ENCODE assay signal across 9 cellular contexts in genomic region chr4:39353149-39353477, GRCh38. TPM values are rescaled to one million over a fixed set of nuclear protein-coding genes. Genes with fewer than 3 reads are reported as not detected.
A peak's percentile ranks its signal among the peaks of the same experiment; 100 is the strongest.
DNase-seq lines count a peak whose midpoint lies in the region; ATAC-seq, FAIRE-seq and TF ChIP-seq lines count a peak whose summit lies in the region.
"Not testable (repeated sequence)": the region's sequence is repeated elsewhere in the genome, so short reads cannot be mapped to it uniquely, and the experiment has no call there.
"Had no signal": no experiment of that assay in that cellular context is flagged by ENCODE, and none has a peak within 500 bp of the region (broad histone marks: within the 10 kb centered on the region; RNA-seq: fewer than 3 reads in every experiment).

No MANE protein-coding gene starts in this region.

- FAIRE-seq in astrocyte (lab: Jason Lieb, UNC) = not testable (repeated sequence)

- not testable (repeated sequence) for H3K36me3 ChIP-seq in CD8-positive, alpha-beta memory T cell (ENCODE audit: insufficient read depth, low read length); astrocyte (ENCODE audit: insufficient read depth, low read length)
- peaks cover 0 to 20% (median 4%) of the 10 kb centered on the region in 5 donors for H3K36me3 ChIP-seq in subcutaneous abdominal adipose tissue (ENCODE audit: control insufficient read depth in 5 of 5, insufficient read depth in 5 of 5, low read length in 5 of 5)

- ATAC-seq in GM21717 (IDR thresholded peaks at IDR 0.05; ENCODE audit: unreplicated experiment) (peak; percentile 14), Right ventricle myocardium inferior (peak; percentile 42)

- CTCF ChIA-PET in CD8-positive, alpha-beta memory T cell (lab: Charles Lee) = interaction anchor here (1.0 to 1.6 kb wide), 2 partner anchors 11 to 12 kb away, joined by 3 to 6 read pairs; no protein-coding TSS in a partner anchor

- peak overlapping the region; percentile 76 for H3K4me2 ChIP-seq in astrocyte (ENCODE audit: low read length)

- not testable (repeated sequence) for H2AFZ ChIP-seq in astrocyte (ENCODE audit: low read depth, low read length)

- H3K27ac ChIP-seq in CD8-positive, alpha-beta memory T cell (ENCODE audit: low read depth, low read length) = peak overlapping the region; percentile 87
- peak overlapping the region; percentile 53 for H3K27ac ChIP-seq in astrocyte (ENCODE audit: low read depth, low read length)
- peak overlapping the region; percentile 84 for H3K27ac ChIP-seq in subcutaneous abdominal adipose tissue (ENCODE audit: low read depth, low read length)

- H3K9ac ChIP-seq in astrocyte (ENCODE audit: low read length) (peak overlapping the region; percentile 62), subcutaneous abdominal adipose tissue (ENCODE audit: low read length in 5 of 5) (peak overlapping the region; percentile 58 to 97 (median 66))

- peaks cover 15 to 27% (median 20%) of the 10 kb centered on the region in 3 donors for H3K36me3 Mint-ChIP-seq in CD8-positive, alpha-beta memory T cell
- H3K36me3 Mint-ChIP-seq in IgD-negative memory B cell (peaks cover 17% of the 10 kb centered on the region), astrocyte (ENCODE audit: low read depth, unreplicated experiment) (peaks cover 17% of the 10 kb centered on the region), nephron (ENCODE audit: low read depth) (peaks cover 40% of the 10 kb centered on the region)
- peaks cover 56% of the 10 kb centered on the region for H3K36me3 Mint-ChIP-seq in activated CD4-positive, alpha-beta T cell treated with anti-CD3 and anti-CD28 coated beads, Interleukin-2, amount 10 ng/mL, durations not matched to agents 24 days and 14 days (ENCODE audit: low read depth)

- peak in 4 of 5 donors; percentile 9 to 62 (median 30) for DNase-seq in CD8-positive, alpha-beta memory T cell
- peak; percentile 79 for DNase-seq in activated CD4-positive, alpha-beta T cell treated with anti-CD3 and anti-CD28 coated beads, Interleukin-2, amount 10 ng/mL, durations not matched to agents 24 days and 14 days
- not testable (repeated sequence) for DNase-seq in astrocyte (ENCODE audit: low read depth); Right ventricle myocardium inferior (ENCODE audit: missing footprints)

- peaks cover 10% of the 10 kb centered on the region for H4K20me1 ChIP-seq in astrocyte (ENCODE audit: insufficient read depth, low read length)

- TF ChIP-seq CTCF in astrocyte (IDR thresholded peaks at IDR 0.05; ENCODE audit: insufficient read depth, low read depth, low read length); nephron (IDR thresholded peaks at IDR 0.05; ENCODE audit: unreplicated experiment in 3 of 3): not testable (repeated sequence)

- H3K27me3 Mint-ChIP-seq in CD8-positive, alpha-beta memory T cell; IgD-negative memory B cell; activated CD4-positive, alpha-beta T cell treated with anti-CD3 and anti-CD28 coated beads, Interleukin-2, amount 10 ng/mL, durations not matched to agents 24 days and 14 days; astrocyte (ENCODE audit: low read depth, unreplicated experiment); nephron (ENCODE audit: low read depth): not testable (repeated sequence)

- H3K4me1 Mint-ChIP-seq in CD8-positive, alpha-beta memory T cell = peaks cover 46 to 74% (median 71%) of the 10 kb centered on the region in 3 donors
- H3K4me1 Mint-ChIP-seq in IgD-negative memory B cell (peaks cover 28 to 42% (median 33%) of the 10 kb centered on the region in 3 donors), astrocyte (ENCODE audit: low read depth, unreplicated experiment) (peaks cover 21% of the 10 kb centered on the region), nephron (peaks cover 12% of the 10 kb centered on the region)
- H3K4me1 Mint-ChIP-seq in activated CD4-positive, alpha-beta T cell treated with anti-CD3 and anti-CD28 coated beads, Interleukin-2, amount 10 ng/mL, durations not matched to agents 24 days and 14 days = peaks cover 55% of the 10 kb centered on the region

- intact Hi-C loops in activated CD4-positive, alpha-beta T cell treated with anti-CD3 and anti-CD28 coated beads, Interleukin-2, amount 10 ng/mL, durations not matched to agents 24 days and 14 days (cut with micrococcal nuclease) = loop anchor here (1.0 to 10.0 kb wide), 12 partner anchors 11 to 1221 kb away; partner anchors contain the start of genes N4BP2, RHOH, SMIM14 and TMEM156
- intact Hi-C loops in Right ventricle myocardium inferior (cut with DNase I) = not testable (repeated sequence)

- H3K9me3 ChIP-seq in CD8-positive, alpha-beta memory T cell (ENCODE audit: low read length); astrocyte (ENCODE audit: insufficient read depth, low read depth, low read length); subcutaneous abdominal adipose tissue (ENCODE audit: control insufficient read depth in 5 of 5, low read length in 5 of 5): not testable (repeated sequence)

- peak overlapping the region; percentile 89 to 99 (median 97) for H3K27ac Mint-ChIP-seq in CD8-positive, alpha-beta memory T cell
- peak overlapping the region; percentile 88 to 97 (median 96) for H3K27ac Mint-ChIP-seq in IgD-negative memory B cell
- peak overlapping the region; percentile 92 for H3K27ac Mint-ChIP-seq in activated CD4-positive, alpha-beta T cell treated with anti-CD3 and anti-CD28 coated beads, Interleukin-2, amount 10 ng/mL, durations not matched to agents 24 days and 14 days
- peak overlapping the region; percentile 54 for H3K27ac Mint-ChIP-seq in astrocyte (ENCODE audit: unreplicated experiment)
- H3K27ac Mint-ChIP-seq in nephron = peak overlapping the region; percentile 84 to 92 (median 89)

- H3K27me3 ChIP-seq in CD8-positive, alpha-beta memory T cell (ENCODE audit: insufficient read depth, low read length, poor library complexity, severe bottlenecking); astrocyte (ENCODE audit: insufficient read depth, low read length); subcutaneous abdominal adipose tissue (ENCODE audit: control insufficient read depth in 5 of 5, insufficient read depth in 4 of 5, low read length in 5 of 5): not testable (repeated sequence)

- H3K9me3 Mint-ChIP-seq in CD8-positive, alpha-beta memory T cell; IgD-negative memory B cell; activated CD4-positive, alpha-beta T cell treated with anti-CD3 and anti-CD28 coated beads, Interleukin-2, amount 10 ng/mL, durations not matched to agents 24 days and 14 days; astrocyte (ENCODE audit: unreplicated experiment): not testable (repeated sequence)
- peaks cover 11% of the 10 kb centered on the region for H3K9me3 Mint-ChIP-seq in nephron

- peaks cover 38% of the 10 kb centered on the region for H3K4me1 ChIP-seq in CD8-positive, alpha-beta memory T cell (ENCODE audit: insufficient read depth, low read length)
- not testable (repeated sequence) for H3K4me1 ChIP-seq in astrocyte (ENCODE audit: insufficient read depth, low read length)
- H3K4me1 ChIP-seq in subcutaneous abdominal adipose tissue (ENCODE audit: control insufficient read depth in 5 of 5, insufficient read depth in 5 of 5, low read length in 5 of 5) = peaks cover 5 to 25% (median 18%) of the 10 kb centered on the region in 5 donors

- peak overlapping the region; percentile 69 to 89 (median 86) for H3K4me3 Mint-ChIP-seq in CD8-positive, alpha-beta memory T cell
- H3K4me3 Mint-ChIP-seq in IgD-negative memory B cell (peak overlapping the region; percentile 78 to 92 (median 90)), nephron (peak overlapping the region in 1 of 3 experiments; percentile 16)
- peak overlapping the region; percentile 78 for H3K4me3 Mint-ChIP-seq in activated CD4-positive, alpha-beta T cell treated with anti-CD3 and anti-CD28 coated beads, Interleukin-2, amount 10 ng/mL, durations not matched to agents 24 days and 14 days
- H3K4me3 Mint-ChIP-seq in astrocyte (ENCODE audit: unreplicated experiment) = not testable (repeated sequence)

- POLR2A ChIA-PET in CD8-positive, alpha-beta memory T cell (lab: Charles Lee) = interaction anchor here (1.0 to 2.2 kb wide), 2 partner anchors 13 to 105 kb away, joined by 4 to 5 read pairs; partner anchors contain the start of genes LIAS, RFC1 and RPL9

- H3K4me3 ChIP-seq in CD8-positive, alpha-beta memory T cell (ENCODE audit: low read length) = peak overlapping the region; percentile 70
- H3K4me3 ChIP-seq in astrocyte (ENCODE audit: insufficient read depth, low read depth, low read length) = peak overlapping the region; percentile 31
- peak overlapping the region; percentile 49 to 68 (median 50) for H3K4me3 ChIP-seq in subcutaneous abdominal adipose tissue (ENCODE audit: low read depth in 1 of 5, low read length in 5 of 5)

- H3K79me2 ChIP-seq in astrocyte (ENCODE audit: insufficient read depth, low read length) = peaks cover 82% of the 10 kb centered on the region

RNA-seq across cellular contexts. Expression of gene RFC1, which starts 13.0 kb away (rescaled TPM):
- total RNA-seq in CD8-positive, alpha-beta memory T cell = 10 to 100 TPM; 79.8 to 82.9 TPM
- polyA plus RNA-seq in CD8-positive, alpha-beta memory T cell = 45.7 TPM
- 39.7 TPM for polyA plus RNA-seq in IgD-negative memory B cell
- 81.6 and 83.0 TPM in 2 replicates for total RNA-seq in activated CD4-positive, alpha-beta T cell treated with anti-CD3 and anti-CD28 coated beads, Interleukin-2, amount 10 ng/mL, durations not matched to agents 24 days and 14 days
- total RNA-seq in astrocyte = 32.7 and 40.2 TPM in 2 replicates
- 23.9 TPM for total RNA-seq in Right ventricle myocardium inferior

RNA-seq across cellular contexts. Expression of gene KLB, which starts 53.6 kb away (rescaled TPM):
- total RNA-seq in CD8-positive, alpha-beta memory T cell = not detected
- polyA plus RNA-seq in CD8-positive, alpha-beta memory T cell = not detected
- 0.09 TPM for polyA plus RNA-seq in IgD-negative memory B cell
- not detected in 2 replicates for total RNA-seq in activated CD4-positive, alpha-beta T cell treated with anti-CD3 and anti-CD28 coated beads, Interleukin-2, amount 10 ng/mL, durations not matched to agents 24 days and 14 days
- total RNA-seq in astrocyte (not detected in 2 replicates), Right ventricle myocardium inferior (0.30 TPM)
- total RNA-seq: T-helper 1 cell treated with Interleukin-12 subunit alpha and Interleukin-12 subunit beta and Interleukin-4 antibody, amounts not matched to agents 30 ng/mL and 1 ng/mL, for 36 hours had no signal
